In the genomic region with DNA sequence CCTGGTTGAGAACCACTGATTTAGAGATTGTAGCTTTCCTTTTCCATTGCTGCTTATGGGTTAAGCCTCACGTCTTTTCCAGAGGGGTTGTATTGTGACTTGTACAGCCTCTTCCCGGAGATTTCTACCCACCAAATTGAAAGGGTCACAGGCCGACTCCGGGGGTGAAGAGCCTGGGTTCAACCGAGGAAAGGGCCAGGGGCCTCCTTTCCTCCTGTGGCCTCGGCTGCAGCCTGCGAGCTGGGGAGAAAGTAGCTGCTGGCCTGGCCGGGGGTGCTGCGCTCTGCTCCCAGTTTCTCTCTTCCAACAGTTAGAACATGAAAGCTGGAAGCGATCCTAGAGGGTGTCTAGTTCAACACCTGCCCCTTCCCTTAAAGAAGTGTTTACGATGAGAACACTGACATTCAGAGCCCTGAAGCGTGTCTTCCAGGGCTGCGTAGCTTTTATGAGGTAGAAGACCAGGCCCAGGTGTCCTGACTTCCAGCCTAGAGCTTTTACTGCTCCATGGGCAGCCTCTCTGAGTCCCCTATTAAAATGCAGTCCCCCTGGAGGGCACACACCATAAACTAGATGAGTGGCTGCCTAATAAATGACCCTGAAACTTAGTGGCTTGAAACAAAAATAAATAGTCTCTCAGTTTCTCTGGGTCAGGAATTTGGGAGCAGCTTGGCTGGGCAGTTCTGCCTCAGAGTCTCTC, we compare ENCODE assay signal across 1 cellular context.
TF ChIP-seq lines count a peak whose summit lies in the region.

No MANE protein-coding gene starts in this region.

TF ChIP-seq in A549, 52 proteins besides CTCF, POLR2A, EP300 and RAD21 (continued from another document):
- TF ChIP-seq CHD2 (IDR thresholded peaks at IDR 0.05; ENCODE audit: low read length, partially characterized antibody) (no peak), HOXB5 (CRISPR knock-in tag; IDR thresholded peaks at IDR 0.05) (no peak), CBX8 (IDR thresholded peaks at IDR 0.05) (no peak), NFE2L2 (conservative IDR thresholded peaks at IDR 0.05; ENCODE audit: low read length) (no peak), RNF2 (IDR thresholded peaks at IDR 0.05; ENCODE audit: borderline replicate concordance, low read depth) (no peak), MAZ (IDR thresholded peaks at IDR 0.05; ENCODE audit: borderline replicate concordance, low read depth, low read length) (no peak), ZFP36 (IDR thresholded peaks at IDR 0.05; ENCODE audit: borderline replicate concordance, partially characterized antibody) (no peak), EHMT2 (IDR thresholded peaks at IDR 0.05; ENCODE audit: low read depth) (no peak), CEBPB (IDR thresholded peaks at IDR 0.05) (no peak)
